ENCODE assay signal across 18 cellular contexts in the genomic region with DNA sequence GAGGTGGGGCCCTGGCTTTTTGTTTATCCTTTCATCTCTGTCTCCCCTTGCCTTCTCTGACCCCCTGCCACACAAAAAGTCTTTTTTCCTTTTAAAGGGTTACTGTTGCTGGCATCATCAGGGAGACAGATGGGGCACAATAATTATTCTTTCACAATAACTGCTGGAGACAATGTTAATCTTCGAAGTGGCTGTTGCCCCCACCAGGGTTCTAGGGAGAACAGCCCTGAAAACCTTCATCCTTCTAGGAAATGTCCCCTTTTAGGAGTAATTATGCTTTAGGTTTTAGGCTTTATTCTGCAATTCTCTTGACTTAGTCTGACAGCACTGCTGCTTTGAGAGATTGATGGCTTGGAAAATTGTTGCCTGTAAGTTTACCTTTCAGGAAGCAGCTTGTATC.
"Had no signal": no experiment of that assay in that cellular context is flagged by ENCODE, and none has a peak within 500 bp of the region (broad histone marks: within the 10 kb centered on the region; RNA-seq: fewer than 3 reads in every experiment).

No MANE protein-coding gene starts in this region.

- H3K27ac ChIP-seq: gastrocnemius medialis, ovary, psoas muscle, transverse colon had no signal

- DNase-seq: activated CD4-positive, alpha-beta T cell treated with anti-CD3 and anti-CD28 coated beads, Interleukin-2, amount 10 ng/mL, durations not matched to agents 7 days and 5 days; activated CD8-positive, alpha-beta memory T cell treated with anti-CD3 and anti-CD28 coated beads for 24 hours; activated CD8-positive, alpha-beta memory T cell treated with anti-CD3 and anti-CD28 coated beads, Interleukin-2, amount 50 U/mL, for 48 hours; activated effector memory CD4-positive, alpha-beta T cell treated with anti-CD3 and anti-CD28 coated beads, Interleukin-2, amount 50 U/mL, for 16 hours; activated naive CD4-positive, alpha-beta T cell treated with anti-CD3 and anti-CD28 coated beads, Interleukin-2, amount 50 U/mL, for 16 hours; activated T-cell treated with anti-CD3 and anti-CD28 coated beads, Interleukin-2, amount 50 U/mL, for 48 hours; aorta; effector CD4-positive, alpha-beta T cell; gastrocnemius medialis; left lung; ovary; psoas muscle; right cardiac atrium; T-helper 9 cell; transverse colon had no signal

- ATAC-seq: activated CD4-positive, CD25-positive, alpha-beta regulatory T cell treated with anti-CD3 and anti-CD28 coated beads, Interleukin-2, amount 50 U/mL, for 24 hours; gastrocnemius medialis; psoas muscle; right cardiac atrium had no signal

- H3K4me1 Mint-ChIP-seq: activated CD4-positive, alpha-beta T cell treated with anti-CD3 and anti-CD28 coated beads, Interleukin-2, amount 10 ng/mL, durations not matched to agents 7 days and 5 days had no signal

- H3K36me3 ChIP-seq: gastrocnemius medialis, left lung, ovary, transverse colon had no signal

- H3K27ac Mint-ChIP-seq: activated CD4-positive, alpha-beta T cell treated with anti-CD3 and anti-CD28 coated beads, Interleukin-2, amount 10 ng/mL, durations not matched to agents 7 days and 5 days; stimulated activated naive CD8-positive, alpha-beta T cell treated with anti-CD3 and anti-CD28 coated beads, Interleukin-15, Interleukin-2, amounts not matched to agents 100 ng/mL and 50 ng/mL, for 24 hours had no signal

- H3K9me3 Mint-ChIP-seq: activated CD4-positive, alpha-beta T cell treated with anti-CD3 and anti-CD28 coated beads, Interleukin-2, amount 10 ng/mL, durations not matched to agents 7 days and 5 days; stimulated activated naive CD8-positive, alpha-beta T cell treated with anti-CD3 and anti-CD28 coated beads, Interleukin-15, Interleukin-2, amounts not matched to agents 100 ng/mL and 50 ng/mL, for 24 hours had no signal

- H3K4me3 ChIP-seq: gastrocnemius medialis, left lung, ovary, psoas muscle, transverse colon had no signal

- H3K9me3 ChIP-seq: gastrocnemius medialis, left lung, ovary, psoas muscle, transverse colon had no signal

- H3K4me3 Mint-ChIP-seq: activated CD4-positive, alpha-beta T cell treated with anti-CD3 and anti-CD28 coated beads, Interleukin-2, amount 10 ng/mL, durations not matched to agents 7 days and 5 days; stimulated activated naive CD8-positive, alpha-beta T cell treated with anti-CD3 and anti-CD28 coated beads, Interleukin-15, Interleukin-2, amounts not matched to agents 100 ng/mL and 50 ng/mL, for 24 hours had no signal

- H3K27me3 ChIP-seq: gastrocnemius medialis, left lung, ovary, transverse colon had no signal

- FAIRE-seq: bronchial epithelial cell had no signal

- H3K4me1 ChIP-seq: gastrocnemius medialis, psoas muscle had no signal
